1 cellular context compared by ENCODE assay signal in genomic region chr16:21568502-21569189, GRCh38.
TF ChIP-seq lines count a peak whose summit lies in the region.

No MANE protein-coding gene starts in this region.

TF ChIP-seq in IMR-90, 13 proteins besides CTCF, POLR2A, EP300 and RAD21:
- TF ChIP-seq MAFK (IDR thresholded peaks at IDR 0.05; ENCODE audit: low read depth, low read length): no peak
- no peak for TF ChIP-seq MXI1 (IDR thresholded peaks at IDR 0.05; ENCODE audit: borderline replicate concordance, low read depth, low read length)
- no peak for TF ChIP-seq ELK1 (IDR thresholded peaks at IDR 0.05; ENCODE audit: borderline replicate concordance, low read depth, low read length)
- TF ChIP-seq FOS (IDR thresholded peaks at IDR 0.05; ENCODE audit: low read depth, low read length): no peak
- no peak for TF ChIP-seq CEBPB (IDR thresholded peaks at IDR 0.05; ENCODE audit: low read depth, low read length)
- TF ChIP-seq RCOR1 (IDR thresholded peaks at IDR 0.05; ENCODE audit: insufficient replicate concordance, low read length): no peak
- no peak for TF ChIP-seq BHLHE40 (IDR thresholded peaks at IDR 0.05; ENCODE audit: low read depth, low read length)
- TF ChIP-seq USF2 (IDR thresholded peaks at IDR 0.05; ENCODE audit: low read depth, low read length): no peak
- TF ChIP-seq NFE2L2 (IDR thresholded peaks at IDR 0.05; ENCODE audit: low read depth, low read length): no peak
- TF ChIP-seq MAZ (IDR thresholded peaks at IDR 0.05; ENCODE audit: borderline replicate concordance, low read depth, low read length): no peak
- TF ChIP-seq CHD1 (IDR thresholded peaks at IDR 0.05; ENCODE audit: low read depth, low read length): no peak
- no peak for TF ChIP-seq RFX5 (IDR thresholded peaks at IDR 0.05; ENCODE audit: low read depth, low read length)
- TF ChIP-seq SMC3 (IDR thresholded peaks at IDR 0.05; ENCODE audit: low read depth, low read length): no peak
TF ChIP-seq in IMR-90: peak in this region for 0.
